1 cellular context compared by ENCODE assay signal in genomic region chr6:41688256-41688965, GRCh38.
TF ChIP-seq lines count a peak whose summit lies in the region.

No MANE protein-coding gene starts in this region.

TF ChIP-seq in H1, 55 proteins besides CTCF, POLR2A, EP300 and RAD21:
- TF ChIP-seq BACH1 (IDR thresholded peaks at IDR 0.05; ENCODE audit: low read length) (no peak), SIX5 (IDR thresholded peaks at IDR 0.05; ENCODE audit: low read depth, low read length) (no peak), TAF7 (optimal IDR thresholded peaks at IDR 0.05; ENCODE audit: borderline replicate concordance, low read depth, low read length) (no peak), GABPA (IDR thresholded peaks at IDR 0.05; ENCODE audit: borderline replicate concordance, insufficient read depth, low read length) (no peak), CBX5 (IDR thresholded peaks at IDR 0.05; ENCODE audit: low read depth, low read length) (no peak), JUND (IDR thresholded peaks at IDR 0.05; ENCODE audit: low read length) (no peak), POU5F1 (IDR thresholded peaks at IDR 0.05; ENCODE audit: low read depth, low read length) (no peak), CREB1 (IDR thresholded peaks at IDR 0.05) (no peak), SP1 (IDR thresholded peaks at IDR 0.05; ENCODE audit: low read depth, low read length) (no peak), E2F6 (IDR thresholded peaks at IDR 0.05) (no peak), KDM4A (IDR thresholded peaks at IDR 0.05; ENCODE audit: low read depth, low read length, severe bottlenecking) (no peak), PHF8 (conservative IDR thresholded peaks at IDR 0.05; ENCODE audit: low read depth, low read length) (no peak), GTF2F1 (IDR thresholded peaks at IDR 0.05; ENCODE audit: borderline replicate concordance, low read depth, low read length) (no peak), JUN (IDR thresholded peaks at IDR 0.05; ENCODE audit: low read depth, low read length) (no peak), SIRT6 (IDR thresholded peaks at IDR 0.05; ENCODE audit: low read length) (no peak)
TF ChIP-seq in H1: peak in this region for 0.
